8 cellular contexts compared by ENCODE assay signal in the genomic region with DNA sequence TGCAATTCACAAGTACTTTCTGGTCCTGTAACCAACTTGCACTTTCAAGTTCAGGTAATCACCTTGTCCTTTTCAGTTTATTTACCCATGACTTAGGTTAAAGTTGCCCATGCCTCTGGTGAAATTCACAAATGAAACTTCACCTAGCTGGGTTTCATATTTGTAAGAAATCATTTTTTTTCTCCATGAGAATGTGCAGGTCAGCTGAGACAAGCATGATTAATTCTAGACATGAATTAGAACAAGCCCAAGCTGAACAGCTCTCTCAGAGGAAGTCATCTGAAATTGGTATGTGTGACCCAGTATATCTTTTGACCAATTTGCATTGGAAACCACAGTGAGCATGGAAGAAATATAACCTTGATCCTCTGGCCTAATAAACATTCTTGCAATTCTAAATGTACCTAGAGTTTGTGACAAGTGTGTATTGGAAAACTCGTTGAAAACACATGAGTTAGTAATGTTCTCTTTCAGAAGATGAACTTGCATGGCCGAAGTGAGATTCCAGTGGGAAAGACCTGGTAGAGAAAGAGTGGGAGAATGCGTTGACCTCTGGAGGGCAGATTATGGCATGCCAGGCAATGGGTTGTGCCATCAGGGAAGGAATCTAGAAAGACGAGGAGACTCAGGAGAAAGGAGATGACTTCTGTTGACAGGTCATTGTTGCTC.
DNase-seq lines count a peak whose midpoint lies in the region; ATAC-seq and TF ChIP-seq lines count a peak whose summit lies in the region.
"Had no signal": no experiment of that assay in that cellular context is flagged by ENCODE, and none has a peak within 500 bp of the region (broad histone marks: within the 10 kb centered on the region; RNA-seq: fewer than 3 reads in every experiment).

No MANE protein-coding gene starts in this region.

- H3K4me3 Mint-ChIP-seq in type B pancreatic cell: peak overlapping the region; percentile 44

- DNase-seq in epithelial cell of esophagus (ENCODE audit: low read depth) (peak; percentile 24), type B pancreatic cell (ENCODE audit: extremely low spot score, unreplicated experiment) (no peak), ACHN (no peak), HPDE6-E6E7 (ENCODE audit: extremely low spot score) (no peak)
- no peak for DNase-seq in effector CD8-positive, alpha-beta T cell (lab: John Stamatoyannopoulos, UW)

- peaks cover 20% of the 10 kb centered on the region for H3K36me3 Mint-ChIP-seq in type B pancreatic cell

- peaks cover 10% of the 10 kb centered on the region for H3K9me3 Mint-ChIP-seq in type B pancreatic cell

- peaks cover 54% of the 10 kb centered on the region for H3K4me1 Mint-ChIP-seq in type B pancreatic cell (ENCODE audit: unreplicated experiment)

- H3K27me3 Mint-ChIP-seq in type B pancreatic cell: no peaks in the 10 kb centered on the region
- H3K27me3 Mint-ChIP-seq: IgD-negative memory B cell had no signal

- ATAC-seq in GM19328 (IDR thresholded peaks at IDR 0.05; ENCODE audit: unreplicated experiment) (peak; percentile 57), HG03060 (IDR thresholded peaks at IDR 0.05; ENCODE audit: low read depth, unreplicated experiment) (peak; percentile 68)

- in situ Hi-C loops in ACHN (cut with HindIII; ENCODE audit: low pct_ligation_motif_present, low pct_unique_long_range_greater_than_20kb, low sequenced_read_pairs): no loop called here

- H3K27ac Mint-ChIP-seq in type B pancreatic cell: peak overlapping the region; percentile 93

- TF ChIP-seq CTCF in epithelial cell of esophagus (IDR thresholded peaks at IDR 0.05; ENCODE audit: insufficient read depth, low read depth, low read length, missing control alignments) (no peak), type B pancreatic cell (conservative IDR thresholded peaks at IDR 0.05) (no peak)

- H3K4me3 ChIP-seq in epithelial cell of esophagus (ENCODE audit: low read length): no peak overlapping the region
